18 cellular contexts compared by ENCODE assay signal in the genomic region with DNA sequence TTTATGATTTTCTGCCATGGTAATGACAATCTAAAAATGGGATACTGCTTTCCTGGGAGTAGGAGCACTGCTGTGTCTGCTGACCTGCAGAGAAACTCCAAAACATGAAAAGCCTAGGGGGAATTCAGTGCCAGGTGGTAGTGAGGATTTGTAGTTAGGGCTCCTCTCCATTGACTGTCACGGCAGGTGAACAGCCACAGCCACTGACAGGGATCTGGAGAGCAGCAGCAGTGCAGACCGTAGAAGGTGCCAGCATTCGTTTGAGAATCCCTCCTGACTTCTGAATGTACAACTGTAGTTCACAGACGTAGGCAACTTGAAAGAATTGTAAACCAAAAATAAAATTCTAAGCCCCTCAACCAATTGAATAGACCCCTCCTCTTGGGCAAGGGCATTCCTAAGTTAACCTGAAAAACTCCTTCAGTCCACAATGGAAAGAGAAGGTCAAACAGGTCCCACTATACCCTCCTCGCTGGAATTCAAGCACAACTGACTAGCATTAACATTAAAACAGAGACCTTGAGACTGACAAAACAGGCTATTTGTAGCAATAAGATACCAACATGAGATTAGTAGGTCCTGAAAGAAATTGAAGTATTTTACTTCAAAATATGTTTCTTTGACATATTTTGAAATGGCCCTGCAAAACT.
DNase-seq lines count a peak whose midpoint lies in the region; ATAC-seq and TF ChIP-seq lines count a peak whose summit lies in the region.
"Had no signal": no experiment of that assay in that cellular context is flagged by ENCODE, and none has a peak within 500 bp of the region (broad histone marks: within the 10 kb centered on the region; RNA-seq: fewer than 3 reads in every experiment).

No MANE protein-coding gene starts in this region.

- no peaks in the 10 kb centered on the region for H3K79me2 ChIP-seq in neural progenitor cell (ENCODE audit: low read depth)

- H3K9me3 ChIP-seq in HUES48 (ENCODE audit: control insufficient read depth, insufficient read depth, low read length): no peaks in the 10 kb centered on the region
- H3K9me3 ChIP-seq in endodermal cell (ENCODE audit: control insufficient read depth, low read length): peaks cover 22% of the 10 kb centered on the region
- no peaks in the 10 kb centered on the region for H3K9me3 ChIP-seq in neural progenitor cell (ENCODE audit: low read depth)

- peak overlapping the region; percentile 61 for H3K4me2 ChIP-seq in neural progenitor cell
- H3K4me2 ChIP-seq: PC-9 had no signal

- H3K9ac ChIP-seq in HUES48 (ENCODE audit: low read depth, low read length) (no peak overlapping the region), endodermal cell (ENCODE audit: extremely low read depth, low read length, poor library complexity, severe bottlenecking) (no peak overlapping the region), neural progenitor cell (no peak overlapping the region)
- H3K9ac ChIP-seq: GM23248 had no signal

- peaks cover 49% of the 10 kb centered on the region for H3K4me1 ChIP-seq in HUES48 (ENCODE audit: control insufficient read depth, insufficient read depth, low read length)
- peaks cover 7% of the 10 kb centered on the region for H3K4me1 ChIP-seq in endodermal cell (ENCODE audit: control insufficient read depth, insufficient read depth, low read length)
- peaks cover 34% of the 10 kb centered on the region for H3K4me1 ChIP-seq in neural progenitor cell

- H3K4me1 Mint-ChIP-seq in endodermal cell (peaks cover 34% of the 10 kb centered on the region), neural progenitor cell (peaks cover 33% of the 10 kb centered on the region)
- no peaks in the 10 kb centered on the region for H3K4me1 Mint-ChIP-seq in activated CD4-positive, alpha-beta memory T cell treated with anti-CD3 and anti-CD28 coated beads, Interleukin-2, amount 10 ng/mL, durations not matched to agents 7 days and 5 days
- H3K4me1 Mint-ChIP-seq: CD4-positive, CD25-positive, alpha-beta regulatory T cell had no signal

- H3K36me3 Mint-ChIP-seq in endodermal cell (ENCODE audit: low read depth): no peaks in the 10 kb centered on the region
- no peaks in the 10 kb centered on the region for H3K36me3 Mint-ChIP-seq in neural progenitor cell
- no peaks in the 10 kb centered on the region for H3K36me3 Mint-ChIP-seq in activated CD4-positive, alpha-beta memory T cell treated with anti-CD3 and anti-CD28 coated beads, Interleukin-2, amount 10 ng/mL, durations not matched to agents 7 days and 5 days (ENCODE audit: low read depth)
- H3K36me3 Mint-ChIP-seq: CD4-positive, CD25-positive, alpha-beta regulatory T cell had no signal

- H3K27me3 ChIP-seq in HUES48 (ENCODE audit: control insufficient read depth, insufficient read depth, low read length) (no peaks in the 10 kb centered on the region), endodermal cell (ENCODE audit: control insufficient read depth, insufficient read depth, low read length, poor library complexity, severe bottlenecking) (no peaks in the 10 kb centered on the region), neural progenitor cell (no peaks in the 10 kb centered on the region)

- no peak overlapping the region for H2AFZ ChIP-seq in neural progenitor cell (replicated peaks)
- H2AFZ ChIP-seq: GM23248, PC-9 had no signal

- TF ChIP-seq CTCF in endodermal cell (conservative IDR thresholded peaks at IDR 0.05): no peak
- TF ChIP-seq CTCF in neural progenitor cell (IDR thresholded peaks at IDR 0.05): no peak

- peak overlapping the region; percentile 95 for H3K27ac ChIP-seq in HUES48 (ENCODE audit: low read depth, low read length)
- H3K27ac ChIP-seq in endodermal cell (ENCODE audit: low read depth, low read length): peak overlapping the region; percentile 19
- peak overlapping the region; percentile 65 for H3K27ac ChIP-seq in neural progenitor cell
- H3K27ac ChIP-seq: GM23248, PC-9 had no signal

- H3K4me3 Mint-ChIP-seq in endodermal cell (peak overlapping the region; percentile 13), neural progenitor cell (peak overlapping the region; percentile 38)
- no peak overlapping the region for H3K4me3 Mint-ChIP-seq in activated CD4-positive, alpha-beta memory T cell treated with anti-CD3 and anti-CD28 coated beads, Interleukin-2, amount 10 ng/mL, durations not matched to agents 7 days and 5 days
- H3K4me3 Mint-ChIP-seq: CD4-positive, CD25-positive, alpha-beta regulatory T cell had no signal

- H3K27me3 Mint-ChIP-seq in endodermal cell (ENCODE audit: insufficient read depth) (peaks cover 16% of the 10 kb centered on the region), neural progenitor cell (ENCODE audit: insufficient read depth, low read depth) (no peaks in the 10 kb centered on the region)
- no peaks in the 10 kb centered on the region for H3K27me3 Mint-ChIP-seq in activated CD4-positive, alpha-beta memory T cell treated with anti-CD3 and anti-CD28 coated beads, Interleukin-2, amount 10 ng/mL, durations not matched to agents 7 days and 5 days
- H3K27me3 Mint-ChIP-seq: CD4-positive, CD25-positive, alpha-beta regulatory T cell had no signal

- 10 to 59% methylated on average over 2 to 5 of the region's 5 CpGs for WGBS in endodermal cell (ENCODE audit: insufficient coverage in 1 of 2, insufficient read length in 1 of 2), 2 experiments

- H3K4me3 ChIP-seq in HUES48 (ENCODE audit: low read depth, low read length) (peak overlapping the region; percentile 45), endodermal cell (ENCODE audit: low read length) (peak overlapping the region; percentile 47), neural progenitor cell (peak overlapping the region; percentile 30)
- H3K4me3 ChIP-seq: GM23248, PC-9, SK-N-MC had no signal

- no peak for ATAC-seq in GM19324 (IDR thresholded peaks at IDR 0.05; ENCODE audit: low FRiP score, unreplicated experiment)

- no peaks in the 10 kb centered on the region for H3K36me3 ChIP-seq in HUES48 (ENCODE audit: control insufficient read depth, insufficient read depth, low read length)
- H3K36me3 ChIP-seq in endodermal cell (ENCODE audit: control insufficient read depth, insufficient read depth, low read length): no peaks in the 10 kb centered on the region
- H3K36me3 ChIP-seq in neural progenitor cell: no peaks in the 10 kb centered on the region

- CTCF ChIA-PET in activated CD4-positive, alpha-beta memory T cell treated with anti-CD3 and anti-CD28 coated beads, Interleukin-2, amount 10 ng/mL, durations not matched to agents 7 days and 5 days (lab: Charles Lee): no interaction called here

- DNase-seq in NCI-H2171 treated with DMSO at 0.1 percent for 48 hours (lab: John Stamatoyannopoulos, UW) (peak; percentile 71), endodermal cell (peak; percentile 62), neural progenitor cell (ENCODE audit: low spot score) (peak; percentile 10), AML-193 (lab: John Stamatoyannopoulos, UW) (no peak), T-helper 9 cell (no peak)
- DNase-seq in activated CD4-positive, alpha-beta memory T cell treated with anti-CD3 and anti-CD28 coated beads, Interleukin-2, amount 10 ng/mL, durations not matched to agents 7 days and 5 days: no peak
- DNase-seq: CD4-positive, CD25-positive, alpha-beta regulatory T cell; DMS53; GM23248; Karpas-422; MM.1S; NCI-H1105; NCI-H187 treated with DMSO at 0.1 percent for 48 hours; NCI-H226; PC-9 had no signal

- POLR2A ChIA-PET in activated CD4-positive, alpha-beta memory T cell treated with anti-CD3 and anti-CD28 coated beads, Interleukin-2, amount 10 ng/mL, durations not matched to agents 7 days and 5 days (lab: Charles Lee): no interaction called here

- H4K20me1 ChIP-seq in neural progenitor cell (ENCODE audit: low read depth): no peaks in the 10 kb centered on the region

- peaks cover 32% of the 10 kb centered on the region for H3F3A ChIP-seq in neural progenitor cell (ENCODE audit: low read depth)

- H3K9me3 Mint-ChIP-seq in endodermal cell (peaks cover 6% of the 10 kb centered on the region), neural progenitor cell (peaks cover 2% of the 10 kb centered on the region)
- H3K9me3 Mint-ChIP-seq in activated CD4-positive, alpha-beta memory T cell treated with anti-CD3 and anti-CD28 coated beads, Interleukin-2, amount 10 ng/mL, durations not matched to agents 7 days and 5 days: peaks cover 2% of the 10 kb centered on the region

- H3K27ac Mint-ChIP-seq in endodermal cell (peak overlapping the region; percentile 38), neural progenitor cell (peak overlapping the region; percentile 67)
- no peak overlapping the region for H3K27ac Mint-ChIP-seq in activated CD4-positive, alpha-beta memory T cell treated with anti-CD3 and anti-CD28 coated beads, Interleukin-2, amount 10 ng/mL, durations not matched to agents 7 days and 5 days
- H3K27ac Mint-ChIP-seq: CD4-positive, CD25-positive, alpha-beta regulatory T cell had no signal

Comparison
In these comparisons a context has a peak if more than half of its experiments do, and no peak if none do; other contexts are left out.
1. H3K27ac ChIP-seq: peak in every context shown above with its lines; median percentile 95 in HUES48; 65 in neural progenitor cell; 19 in endodermal cell.
2. DNase-seq: peak in NCI-H2171 treated with DMSO at 0.1 percent for 48 hours (single experiment), endodermal cell (single experiment) and neural progenitor cell (single experiment); none in AML-193 (0 of 2), activated CD4-positive, alpha-beta memory T cell treated with anti-CD3 and anti-CD28 coated beads, Interleukin-2, amount 10 ng/mL, durations not matched to agents 7 days and 5 days (single experiment) and T-helper 9 cell (single experiment).
3. Peak in every context shown above with its lines, with median percentiles within 50 percentile points of each other: H3K4me3 ChIP-seq.